Comparison of ENCODE assay signal across 19 cellular contexts in genomic region chr4:48767530-48767929, GRCh38.
"Had no signal": no experiment of that assay in that cellular context is flagged by ENCODE, and none has a peak within 500 bp of the region (broad histone marks: within the 10 kb centered on the region; RNA-seq: fewer than 3 reads in every experiment).

No MANE protein-coding gene starts in this region.

- H3K27ac ChIP-seq: neural progenitor cell, right atrium auricular region, SK-N-MC, stomach had no signal

- H3K27me3 ChIP-seq: neural progenitor cell, right atrium auricular region, stomach had no signal

- H3K27ac Mint-ChIP-seq: activated naive CD8-positive, alpha-beta T cell treated with anti-CD3 and anti-CD28 coated beads, Interleukin-2, amount 10 ng/mL, durations not matched to agents 7 days and 5 days; brain; neural progenitor cell; progenitor cell of endocrine pancreas; T-helper 2 cell treated with Interferon-gamma antibody and Interleukin-4, amounts not matched to agents 5 μg/mL and 100 μg/mL, for 36 hours had no signal

- DNase-seq: activated CD4-positive, alpha-beta T cell treated with anti-CD3 and anti-CD28 coated beads, Interleukin-2, amount 50 U/mL, for 1 hour; activated gamma-delta T cell treated with Interleukin-2 at 50 U/mL for 16 hours; activated naive CD8-positive, alpha-beta T cell treated with anti-CD3 and anti-CD28 coated beads, Interleukin-2, amount 10 ng/mL, durations not matched to agents 7 days and 5 days; anterior cingulate cortex; caudate nucleus; foreskin melanocyte; glutamatergic neuron; hippocampal formation; kidney; midbrain; stimulated activated CD4-positive, alpha-beta T cell treated with anti-CD3 and anti-CD28 coated beads, Interleukin-2, amount 100 ng/mL, for 24 hours; stomach; trophoblast cell had no signal

- H3K4me3 Mint-ChIP-seq: activated naive CD8-positive, alpha-beta T cell treated with anti-CD3 and anti-CD28 coated beads, Interleukin-2, amount 10 ng/mL, durations not matched to agents 7 days and 5 days; brain; neural progenitor cell; T-helper 2 cell treated with Interferon-gamma antibody and Interleukin-4, amounts not matched to agents 5 μg/mL and 100 μg/mL, for 36 hours had no signal

- H3K4me3 ChIP-seq: neural progenitor cell, right atrium auricular region, SK-N-MC, stomach had no signal

- H3K9me3 ChIP-seq: right atrium auricular region, stomach had no signal

- H3K27me3 Mint-ChIP-seq: activated naive CD8-positive, alpha-beta T cell treated with anti-CD3 and anti-CD28 coated beads, Interleukin-2, amount 10 ng/mL, durations not matched to agents 7 days and 5 days; brain; progenitor cell of endocrine pancreas had no signal

- H3K4me1 Mint-ChIP-seq: neural progenitor cell had no signal
